27 cellular contexts compared by ENCODE assay signal in genomic region chr18:4282954-4283353, GRCh38.
"Had no signal": no experiment of that assay in that cellular context is flagged by ENCODE, and none has a peak within 500 bp of the region (broad histone marks: within the 10 kb centered on the region; RNA-seq: fewer than 3 reads in every experiment).

No MANE protein-coding gene starts in this region.

- H3K9me3 ChIP-seq: colonic mucosa, esophagus muscularis mucosa, esophagus squamous epithelium, gastrocnemius medialis, gastroesophageal sphincter, heart left ventricle, heart right ventricle had no signal

- H3K27ac Mint-ChIP-seq: dendritic cell treated with granulocyte-macrophage colony-stimulating factor and Interleukin-4, amounts not matched to agents 40 ng/mL and 50 ng/mL, for 4 days; effector memory CD8-positive, alpha-beta T cell; endodermal cell had no signal

- ATAC-seq: effector memory CD8-positive, alpha-beta T cell; esophagus mucosa; foreskin keratinocyte; gastrocnemius medialis; gastroesophageal sphincter; heart left ventricle; heart right ventricle had no signal

- H3K36me3 ChIP-seq: colonic mucosa, esophagus muscularis mucosa, esophagus squamous epithelium, gastrocnemius medialis, gastroesophageal sphincter, heart left ventricle, heart right ventricle had no signal

- H3K27ac ChIP-seq: colonic mucosa, coronary artery, dorsolateral prefrontal cortex, epithelial cell of prostate, esophagus muscularis mucosa, esophagus squamous epithelium, foreskin keratinocyte, gastrocnemius medialis, gastroesophageal sphincter, heart left ventricle, heart right ventricle had no signal

- H3K9me3 Mint-ChIP-seq: endodermal cell had no signal

- H3K4me1 ChIP-seq: colonic mucosa, esophagus muscularis mucosa, esophagus squamous epithelium, foreskin keratinocyte, gastrocnemius medialis, gastroesophageal sphincter, heart left ventricle, heart right ventricle had no signal

- H3K4me3 Mint-ChIP-seq: dendritic cell treated with granulocyte-macrophage colony-stimulating factor and Interleukin-4, amounts not matched to agents 40 ng/mL and 50 ng/mL, for 4 days; effector memory CD8-positive, alpha-beta T cell; endodermal cell had no signal

- H3K4me3 ChIP-seq: colonic mucosa, coronary artery, dorsolateral prefrontal cortex, esophagus muscularis mucosa, esophagus squamous epithelium, gastrocnemius medialis, gastroesophageal sphincter, heart left ventricle, heart right ventricle had no signal

- FAIRE-seq: colon, endometrium, endothelial cell of umbilical vein, frontal cortex had no signal

- H3K27me3 Mint-ChIP-seq: dendritic cell treated with granulocyte-macrophage colony-stimulating factor and Interleukin-4, amounts not matched to agents 40 ng/mL and 50 ng/mL, for 4 days; effector memory CD8-positive, alpha-beta T cell had no signal

- H3K27me3 ChIP-seq: colonic mucosa, dorsolateral prefrontal cortex, esophagus squamous epithelium, foreskin keratinocyte, gastrocnemius medialis, gastroesophageal sphincter, heart left ventricle had no signal

- DNase-seq: colonic mucosa; cortex of kidney; dermis blood vessel endothelial cell; dorsolateral prefrontal cortex; effector CD4-positive, alpha-beta T cell; effector CD8-positive, alpha-beta T cell; effector memory CD4-positive, alpha-beta T cell; effector memory CD8-positive, alpha-beta T cell; endodermal cell; erythroblast; esophagus squamous epithelium; foreskin keratinocyte; gastrocnemius medialis; glutamatergic neuron; head of caudate nucleus; heart left ventricle; heart right ventricle had no signal
